ENCODE assay signal across 22 cellular contexts in the genomic region with DNA sequence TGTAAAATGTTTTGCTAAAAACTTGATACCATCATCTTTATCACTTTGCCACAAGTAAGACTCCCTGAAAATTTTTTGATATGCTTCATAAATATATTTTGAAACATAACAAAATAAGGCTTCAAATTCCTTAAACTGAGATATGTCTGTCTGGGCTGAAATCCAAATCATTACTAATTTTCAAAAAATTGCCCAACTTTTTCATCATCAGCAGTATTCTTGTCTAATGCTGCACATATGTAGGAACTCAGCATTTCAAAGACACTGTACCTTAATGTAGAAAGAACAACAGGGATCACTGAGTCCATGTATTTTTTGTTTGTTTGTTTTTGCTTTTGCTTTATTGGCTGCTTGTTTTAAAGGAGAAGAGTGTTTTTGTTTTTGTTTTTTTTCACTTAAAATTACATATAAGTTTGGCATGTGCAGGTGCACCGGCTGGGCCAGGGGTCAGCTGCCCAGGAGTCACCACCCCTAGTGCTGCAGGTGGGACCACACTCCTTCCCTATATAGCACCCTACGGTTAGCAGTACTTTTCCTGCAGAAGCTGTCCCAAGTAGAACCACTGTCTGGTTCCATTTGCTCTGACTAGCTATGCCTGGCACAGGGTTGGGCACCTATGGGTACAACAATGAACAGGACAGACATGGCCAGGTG.
DNase-seq lines count a peak whose midpoint lies in the region; ATAC-seq, FAIRE-seq and TF ChIP-seq lines count a peak whose summit lies in the region.
"Had no signal": no experiment of that assay in that cellular context is flagged by ENCODE, and none has a peak within 500 bp of the region (broad histone marks: within the 10 kb centered on the region; RNA-seq: fewer than 3 reads in every experiment).

No MANE protein-coding gene starts in this region.

- no peak overlapping the region for H3K56ac ChIP-seq in mesendoderm (ENCODE audit: low read length)

- no peak overlapping the region for H2BK120ac ChIP-seq in mesendoderm (ENCODE audit: low read depth, low read length)

- no peak overlapping the region for H2BK15ac ChIP-seq in mesendoderm (replicated peaks; ENCODE audit: low read depth)

- no peak overlapping the region for H4K8ac ChIP-seq in mesendoderm (ENCODE audit: low read depth, low read length)

- H2BK5ac ChIP-seq in mesendoderm (ENCODE audit: low read length): no peak overlapping the region

- H3K79me1 ChIP-seq in mesendoderm (ENCODE audit: low read length): no peaks in the 10 kb centered on the region

- no peak overlapping the region for H3K27ac Mint-ChIP-seq in astrocyte (ENCODE audit: unreplicated experiment)
- H3K27ac Mint-ChIP-seq in activated T-cell treated with anti-CD3 and anti-CD28 coated beads, Interleukin-2, amount 50 U/mL, for 24 hours: no peak overlapping the region
- H3K27ac Mint-ChIP-seq: activated CD4-positive, alpha-beta T cell treated with anti-CD3 and anti-CD28 coated beads for 36 hours; activated CD8-positive, alpha-beta memory T cell treated with anti-CD3 and anti-CD28 coated beads, Interleukin-2, amount 10 ng/mL, durations not matched to agents 7 days and 5 days; activated naive CD4-positive, alpha-beta T cell treated with anti-CD3 and anti-CD28 coated beads, Interleukin-2, amount 50 U/mL, for 72 hours; stimulated activated naive CD8-positive, alpha-beta T cell treated with anti-CD3 and anti-CD28 coated beads, Interleukin-15, Interleukin-2, amounts not matched to agents 100 ng/mL and 50 ng/mL, for 24 hours had no signal

- H3K23ac ChIP-seq in mesendoderm (ENCODE audit: low read length): no peak overlapping the region

- WGBS in mesendoderm (ENCODE audit: extremely low coverage, insufficient coverage, low lambda C conversion rate): no CpG with 5 or more reads among the region's 2 CpGs

- H3K18ac ChIP-seq in mesendoderm (ENCODE audit: low read length): no peak overlapping the region

- H3K4me3 Mint-ChIP-seq in astrocyte (ENCODE audit: unreplicated experiment): no peak overlapping the region
- no peak overlapping the region for H3K4me3 Mint-ChIP-seq in activated T-cell treated with anti-CD3 and anti-CD28 coated beads, Interleukin-2, amount 50 U/mL, for 24 hours
- H3K4me3 Mint-ChIP-seq: activated CD4-positive, alpha-beta T cell treated with anti-CD3 and anti-CD28 coated beads for 36 hours; activated CD8-positive, alpha-beta memory T cell treated with anti-CD3 and anti-CD28 coated beads, Interleukin-2, amount 10 ng/mL, durations not matched to agents 7 days and 5 days; stimulated activated naive CD8-positive, alpha-beta T cell treated with anti-CD3 and anti-CD28 coated beads, Interleukin-15, Interleukin-2, amounts not matched to agents 100 ng/mL and 50 ng/mL, for 24 hours had no signal

- H3K27ac ChIP-seq in astrocyte (ENCODE audit: low read depth, low read length) (no peak overlapping the region), mesendoderm (ENCODE audit: low read depth, low read length) (no peak overlapping the region)
- H3K27ac ChIP-seq: BLaER1, prostate gland, skin epidermis, transverse colon had no signal

- H3K9ac ChIP-seq in astrocyte (ENCODE audit: low read length): no peak overlapping the region
- H3K9ac ChIP-seq in mesendoderm (ENCODE audit: low read length): no peak overlapping the region
- H3K9ac ChIP-seq: BLaER1 had no signal

- H3K36me3 ChIP-seq in astrocyte (ENCODE audit: insufficient read depth, low read length) (no peaks in the 10 kb centered on the region), mesendoderm (ENCODE audit: control insufficient read depth, insufficient read depth, low read length) (no peaks in the 10 kb centered on the region)
- H3K36me3 ChIP-seq: BLaER1, prostate gland, transverse colon had no signal

- H3K9me3 ChIP-seq in astrocyte (ENCODE audit: insufficient read depth, low read depth, low read length): no peaks in the 10 kb centered on the region
- H3K9me3 ChIP-seq: BLaER1, prostate gland, transverse colon had no signal

- H3K79me2 ChIP-seq in astrocyte (ENCODE audit: insufficient read depth, low read length): no peaks in the 10 kb centered on the region
- H3K79me2 ChIP-seq in mesendoderm (ENCODE audit: control insufficient read depth, insufficient read depth, low read length): no peaks in the 10 kb centered on the region

- H3K4me1 ChIP-seq in astrocyte (ENCODE audit: insufficient read depth, low read length): no peaks in the 10 kb centered on the region
- no peaks in the 10 kb centered on the region for H3K4me1 ChIP-seq in mesendoderm (ENCODE audit: control insufficient read depth, low read depth, low read length)
- H3K4me1 ChIP-seq: BLaER1, prostate gland had no signal

- H3K4me2 ChIP-seq in astrocyte (ENCODE audit: low read length) (no peak overlapping the region), mesendoderm (ENCODE audit: low read length) (no peak overlapping the region)
- H3K4me2 ChIP-seq: BLaER1 had no signal

- no peaks in the 10 kb centered on the region for H3K27me3 Mint-ChIP-seq in astrocyte (ENCODE audit: low read depth, unreplicated experiment)
- no peaks in the 10 kb centered on the region for H3K27me3 Mint-ChIP-seq in activated T-cell treated with anti-CD3 and anti-CD28 coated beads, Interleukin-2, amount 50 U/mL, for 24 hours
- H3K27me3 Mint-ChIP-seq: activated CD4-positive, alpha-beta T cell treated with anti-CD3 and anti-CD28 coated beads for 36 hours; activated CD8-positive, alpha-beta memory T cell treated with anti-CD3 and anti-CD28 coated beads, Interleukin-2, amount 10 ng/mL, durations not matched to agents 7 days and 5 days; stimulated activated naive CD8-positive, alpha-beta T cell treated with anti-CD3 and anti-CD28 coated beads, Interleukin-15, Interleukin-2, amounts not matched to agents 100 ng/mL and 50 ng/mL, for 24 hours had no signal

- H4K20me1 ChIP-seq in astrocyte (ENCODE audit: insufficient read depth, low read length): no peaks in the 10 kb centered on the region
- H4K20me1 ChIP-seq: BLaER1 had no signal

- DNase-seq in HCEC 1CT (peak; percentile 74), astrocyte (ENCODE audit: low read depth) (peak; percentile 20), fibroblast of pulmonary artery (ENCODE audit: low read depth) (peak; percentile 79), stromal cell of bone marrow (ENCODE audit: low read depth) (peak; percentile 21), mesendoderm (no peak)
- DNase-seq in activated T-cell treated with anti-CD3 and anti-CD28 coated beads, Interleukin-2, amount 50 U/mL, for 24 hours: no peak
- DNase-seq: activated CD4-positive, alpha-beta T cell treated with anti-CD3 and anti-CD28 coated beads for 36 hours; activated CD8-positive, alpha-beta memory T cell treated with anti-CD3 and anti-CD28 coated beads, Interleukin-2, amount 10 ng/mL, durations not matched to agents 7 days and 5 days; dermis blood vessel endothelial cell; KBM-7; NCI-H1694 treated with DMSO at 0.1 percent for 48 hours; NCI-H82; SHP77; stimulated activated CD4-positive, alpha-beta T cell treated with anti-CD3 and anti-CD28 coated beads, Interleukin-2, amount 100 ng/mL, for 48 hours; transverse colon had no signal

- H3K36me3 Mint-ChIP-seq in astrocyte (ENCODE audit: low read depth, unreplicated experiment): no peaks in the 10 kb centered on the region
- no peaks in the 10 kb centered on the region for H3K36me3 Mint-ChIP-seq in activated T-cell treated with anti-CD3 and anti-CD28 coated beads, Interleukin-2, amount 50 U/mL, for 24 hours (ENCODE audit: low read depth)
- H3K36me3 Mint-ChIP-seq: activated CD8-positive, alpha-beta memory T cell treated with anti-CD3 and anti-CD28 coated beads, Interleukin-2, amount 10 ng/mL, durations not matched to agents 7 days and 5 days; activated naive CD4-positive, alpha-beta T cell treated with anti-CD3 and anti-CD28 coated beads, Interleukin-2, amount 50 U/mL, for 72 hours had no signal

- H3K4me3 ChIP-seq in astrocyte (ENCODE audit: insufficient read depth, low read depth, low read length): no peak overlapping the region
- H3K4me3 ChIP-seq in fibroblast of pulmonary artery (replicated peaks; ENCODE audit: low read depth, low read length): no peak overlapping the region
- no peak overlapping the region for H3K4me3 ChIP-seq in mesendoderm (ENCODE audit: low read length)
- H3K4me3 ChIP-seq: BLaER1, prostate gland, skin epidermis, transverse colon had no signal

- ATAC-seq in HG02623 (IDR thresholded peaks at IDR 0.05; ENCODE audit: unreplicated experiment): no peak
- ATAC-seq: activated CD4-positive, alpha-beta T cell treated with anti-CD3 and anti-CD28 coated beads for 36 hours; activated CD8-positive, alpha-beta memory T cell treated with anti-CD3 and anti-CD28 coated beads, Interleukin-2, amount 10 ng/mL, durations not matched to agents 7 days and 5 days; activated naive CD4-positive, alpha-beta T cell treated with anti-CD3 and anti-CD28 coated beads, Interleukin-2, amount 50 U/mL, for 72 hours had no signal

- TF ChIP-seq CTCF in astrocyte (IDR thresholded peaks at IDR 0.05; ENCODE audit: insufficient read depth, low read depth, low read length): no peak
- TF ChIP-seq CTCF in fibroblast of pulmonary artery (IDR thresholded peaks at IDR 0.05; ENCODE audit: low read length, missing control alignments): no peak

- no peak overlapping the region for H3K4ac ChIP-seq in mesendoderm (ENCODE audit: low read depth, low read length)

- no peak overlapping the region for H2AK5ac ChIP-seq in mesendoderm (ENCODE audit: low read length)

- FAIRE-seq in astrocyte (lab: Jason Lieb, UNC): no peak
- FAIRE-seq: endothelial cell of umbilical vein had no signal

- H3K27me3 ChIP-seq in astrocyte (ENCODE audit: insufficient read depth, low read length): no peaks in the 10 kb centered on the region
- no peaks in the 10 kb centered on the region for H3K27me3 ChIP-seq in mesendoderm (ENCODE audit: insufficient read depth, low read length, poor library complexity)
- H3K27me3 ChIP-seq: BLaER1, transverse colon had no signal

- H3K9me3 Mint-ChIP-seq in astrocyte (ENCODE audit: unreplicated experiment): no peaks in the 10 kb centered on the region
- peaks cover 4% of the 10 kb centered on the region for H3K9me3 Mint-ChIP-seq in activated T-cell treated with anti-CD3 and anti-CD28 coated beads, Interleukin-2, amount 50 U/mL, for 24 hours
- H3K9me3 Mint-ChIP-seq: stimulated activated naive CD8-positive, alpha-beta T cell treated with anti-CD3 and anti-CD28 coated beads, Interleukin-15, Interleukin-2, amounts not matched to agents 100 ng/mL and 50 ng/mL, for 24 hours had no signal

- no peaks in the 10 kb centered on the region for H3K4me1 Mint-ChIP-seq in astrocyte (ENCODE audit: low read depth, unreplicated experiment)
- no peaks in the 10 kb centered on the region for H3K4me1 Mint-ChIP-seq in activated T-cell treated with anti-CD3 and anti-CD28 coated beads, Interleukin-2, amount 50 U/mL, for 24 hours (ENCODE audit: low read depth)
- H3K4me1 Mint-ChIP-seq: activated CD4-positive, alpha-beta T cell treated with anti-CD3 and anti-CD28 coated beads for 36 hours; activated CD8-positive, alpha-beta memory T cell treated with anti-CD3 and anti-CD28 coated beads, Interleukin-2, amount 10 ng/mL, durations not matched to agents 7 days and 5 days had no signal

- H4K5ac ChIP-seq in mesendoderm (ENCODE audit: low read length): no peak overlapping the region

- H2AFZ ChIP-seq in astrocyte (ENCODE audit: low read depth, low read length): no peak overlapping the region

Comparison
In these comparisons a context has a peak if more than half of its experiments do, and no peak if none do; other contexts are left out.
1. DNase-seq: peak in HCEC 1CT (single experiment), astrocyte (single experiment), fibroblast of pulmonary artery (single experiment) and stromal cell of bone marrow (single experiment); none in mesendoderm (single experiment) and activated T-cell treated with anti-CD3 and anti-CD28 coated beads, Interleukin-2, amount 50 U/mL, for 24 hours (single experiment).